In genomic region chr7:98840604-98841508, GRCh38 we compare ENCODE assay signal across 17 cellular contexts. TPM values are rescaled to one million over a fixed set of nuclear protein-coding genes. Genes with fewer than 3 reads are reported as not detected.
DNase-seq lines count a peak whose midpoint lies in the region; ATAC-seq and TF ChIP-seq lines count a peak whose summit lies in the region.
"Had no signal": no experiment of that assay in that cellular context is flagged by ENCODE, and none has a peak within 500 bp of the region (broad histone marks: within the 10 kb centered on the region; RNA-seq: fewer than 3 reads in every experiment).

No MANE protein-coding gene starts in this region.

- in situ Hi-C loops in GM23248 (cut with MboI) = loop anchor here (5.0 to 25.0 kb wide), 2 partner anchors 414 to 529 kb away; no protein-coding TSS in a partner anchor

- no peaks in the 10 kb centered on the region for H3K79me2 ChIP-seq in GM23248 (ENCODE audit: insufficient read depth)
- H3K79me2 ChIP-seq in smooth muscle cell (ENCODE audit: low read depth) = no peaks in the 10 kb centered on the region

- POLR2A ChIA-PET in WTC11 (lab: Charles Lee) = no interaction called here
- POLR2A ChIA-PET in activated CD4-positive, alpha-beta T cell treated with anti-CD3 and anti-CD28 coated beads for 36 hours (lab: Charles Lee) = interaction anchor here (0.7 kb wide), 1 partner anchor 106 kb away, joined by 3 read pairs; no protein-coding TSS in a partner anchor

- H3K27ac Mint-ChIP-seq in WTC11 = no peak overlapping the region
- no peak overlapping the region for H3K27ac Mint-ChIP-seq in activated CD4-positive, alpha-beta T cell treated with anti-CD3 and anti-CD28 coated beads for 36 hours
- H3K27ac Mint-ChIP-seq: activated B cell treated with CpG ODN at 0.5 μM for 24 hours; activated CD8-positive, alpha-beta T cell treated with anti-CD3 and anti-CD28 coated beads, Interleukin-2, amount 10 ng/mL, durations not matched to agents 7 days and 5 days; activated naive CD4-positive, alpha-beta T cell treated with anti-CD3 and anti-CD28 coated beads, Interleukin-2, amount 50 U/mL, for 24 hours; brain; CD8-positive, alpha-beta memory T cell; dendritic cell treated with granulocyte-macrophage colony-stimulating factor and Interleukin-4, amounts not matched to agents 40 ng/mL and 50 ng/mL, for 4 days; GM23338; natural killer cell had no signal

- CTCF ChIA-PET in WTC11 (lab: Charles Lee) = interaction anchor here (0.6 to 3.5 kb wide), 15 partner anchors 9 to 440 kb away, joined by 3 to 23 read pairs (median 4); partner anchors contain the start of genes BAIAP2L1 and TRRAP
- CTCF ChIA-PET in activated CD4-positive, alpha-beta T cell treated with anti-CD3 and anti-CD28 coated beads for 36 hours (lab: Charles Lee) = interaction anchor here (0.6 to 2.5 kb wide), 22 partner anchors 9 to 527 kb away, joined by 3 to 36 read pairs (median 3); partner anchors contain the start of gene TRRAP

- no peak overlapping the region for H3K9ac ChIP-seq in GM23248
- no peak overlapping the region for H3K9ac ChIP-seq in smooth muscle cell (ENCODE audit: low read depth)

- H3K9me3 ChIP-seq in GM23248 (ENCODE audit: low read depth) (no peaks in the 10 kb centered on the region), smooth muscle cell (replicated peaks; ENCODE audit: low read depth) (no peaks in the 10 kb centered on the region), SJCRH30 (replicated peaks) (no peaks in the 10 kb centered on the region)
- H3K9me3 ChIP-seq: SJSA1 had no signal

- 0 out of 2 replicates have a peak, but pooled peaks cover 6% of the 10 kb centered on the region for H3K4me1 ChIP-seq in GM23248 (ENCODE audit: insufficient read depth)
- H3K4me1 ChIP-seq in smooth muscle cell (ENCODE audit: low read depth) = no peaks in the 10 kb centered on the region
- peaks cover 4% of the 10 kb centered on the region; the same call in 1 of the 2 replicates for H3K4me1 ChIP-seq in SJCRH30

- intact Hi-C loops in activated CD4-positive, alpha-beta T cell treated with anti-CD3 and anti-CD28 coated beads for 36 hours (cut with DNase I, micrococcal nuclease) = loop anchor here (1.0 to 5.0 kb wide), 5 partner anchors 94 to 820 kb away; no protein-coding TSS in a partner anchor

- H3K27me3 Mint-ChIP-seq in WTC11 (ENCODE audit: low read depth) = no peaks in the 10 kb centered on the region
- H3K27me3 Mint-ChIP-seq in activated CD4-positive, alpha-beta T cell treated with anti-CD3 and anti-CD28 coated beads for 36 hours = peaks cover 10% of the 10 kb centered on the region

- H2AFZ ChIP-seq in GM23248 (0 out of 2 replicates have a peak overlapping the region, but pooled peaks have one; percentile 1), smooth muscle cell (ENCODE audit: low read depth) (no peak overlapping the region)
- H2AFZ ChIP-seq: GM23338, PC-9 had no signal

- no peaks in the 10 kb centered on the region for H3K9me2 ChIP-seq in GM23248 (ENCODE audit: insufficient read depth)

- no peak for ATAC-seq in WTC11
- no peak for ATAC-seq in activated CD4-positive, alpha-beta T cell treated with anti-CD3 and anti-CD28 coated beads for 36 hours

- H3K36me3 ChIP-seq in GM23248 (ENCODE audit: low read depth) (no peaks in the 10 kb centered on the region), smooth muscle cell (ENCODE audit: low read depth) (no peaks in the 10 kb centered on the region), SJCRH30 (no peaks in the 10 kb centered on the region)
- H3K36me3 ChIP-seq: SJSA1 had no signal

- H3K4me3 ChIP-seq in GM23248 = no peak overlapping the region
- H3K4me3 ChIP-seq in fibroblast of the aortic adventitia (ENCODE audit: low read depth, low read length) = no peak overlapping the region
- no peak overlapping the region for H3K4me3 ChIP-seq in smooth muscle cell
- no peak overlapping the region for H3K4me3 ChIP-seq in SJCRH30
- H3K4me3 ChIP-seq: GM23338, PC-9, SJSA1 had no signal

- H3K36me3 Mint-ChIP-seq in WTC11 = no peaks in the 10 kb centered on the region
- H3K36me3 Mint-ChIP-seq in activated CD4-positive, alpha-beta T cell treated with anti-CD3 and anti-CD28 coated beads for 36 hours (ENCODE audit: low read depth) = no peaks in the 10 kb centered on the region
- H3K36me3 Mint-ChIP-seq: activated naive CD4-positive, alpha-beta T cell treated with anti-CD3 and anti-CD28 coated beads, Interleukin-2, amount 50 U/mL, for 24 hours; CD8-positive, alpha-beta memory T cell; natural killer cell had no signal

- DNase-seq in GM23248 = peak; percentile 39
- DNase-seq in WTC11 (ENCODE audit: low spot score) = no peak
- DNase-seq in fibroblast of the aortic adventitia (ENCODE audit: low read depth) = peak; percentile 68
- no peak for DNase-seq in smooth muscle cell (lab: John Stamatoyannopoulos, UW; ENCODE audit: unreplicated experiment)
- DNase-seq in activated CD4-positive, alpha-beta T cell treated with anti-CD3 and anti-CD28 coated beads for 4 hours = no peak
- no peak for DNase-seq in SJCRH30
- no peak for DNase-seq in activated CD4-positive, alpha-beta T cell treated with anti-CD3 and anti-CD28 coated beads for 36 hours

- peaks cover 11% of the 10 kb centered on the region; the same call in 1 of the 2 replicates for H3K27me3 ChIP-seq in GM23248 (replicated peaks; ENCODE audit: insufficient read depth)
- no peaks in the 10 kb centered on the region for H3K27me3 ChIP-seq in smooth muscle cell (ENCODE audit: low read depth)
- peaks cover 6% of the 10 kb centered on the region; the same call in 1 of the 2 replicates for H3K27me3 ChIP-seq in SJCRH30
- H3K27me3 ChIP-seq: SJSA1 had no signal

- H3K4me3 Mint-ChIP-seq in WTC11 = no peak overlapping the region
- H3K4me3 Mint-ChIP-seq in activated CD4-positive, alpha-beta T cell treated with anti-CD3 and anti-CD28 coated beads for 36 hours = no peak overlapping the region
- H3K4me3 Mint-ChIP-seq: activated B cell treated with CpG ODN at 0.5 μM for 24 hours; activated CD8-positive, alpha-beta T cell treated with anti-CD3 and anti-CD28 coated beads, Interleukin-2, amount 10 ng/mL, durations not matched to agents 7 days and 5 days; activated naive CD4-positive, alpha-beta T cell treated with anti-CD3 and anti-CD28 coated beads, Interleukin-2, amount 50 U/mL, for 24 hours; brain; CD8-positive, alpha-beta memory T cell; dendritic cell treated with granulocyte-macrophage colony-stimulating factor and Interleukin-4, amounts not matched to agents 40 ng/mL and 50 ng/mL, for 4 days; GM23338; natural killer cell had no signal

- H4K20me1 ChIP-seq in GM23248 (ENCODE audit: insufficient read depth) = no peaks in the 10 kb centered on the region
- no peaks in the 10 kb centered on the region for H4K20me1 ChIP-seq in smooth muscle cell (ENCODE audit: low read depth)

- WGBS in GM23248 (ENCODE audit: low coverage in 1 of 2, low lambda C conversion rate in 2 of 2, missing lambda C conversion rate in 2 of 2), 2 experiments = 37 to 46% methylated on average over 11 of the region's 11 CpGs
- WGBS in smooth muscle cell (ENCODE audit: low lambda C conversion rate) = 62% methylated on average over 11 of the region's 11 CpGs

- H3F3A ChIP-seq in GM23248 (ENCODE audit: insufficient read depth) (0 out of 2 replicates have a peak, but pooled peaks cover 4% of the 10 kb centered on the region), smooth muscle cell (ENCODE audit: low read depth) (no peaks in the 10 kb centered on the region)

- peaks cover 8% of the 10 kb centered on the region for H3K4me1 Mint-ChIP-seq in WTC11
- H3K4me1 Mint-ChIP-seq in activated CD4-positive, alpha-beta T cell treated with anti-CD3 and anti-CD28 coated beads for 36 hours = no peaks in the 10 kb centered on the region
- H3K4me1 Mint-ChIP-seq: activated naive CD4-positive, alpha-beta T cell treated with anti-CD3 and anti-CD28 coated beads, Interleukin-2, amount 50 U/mL, for 24 hours; CD8-positive, alpha-beta memory T cell; natural killer cell had no signal

- no peak overlapping the region for H3K4me2 ChIP-seq in GM23248 (ENCODE audit: unreplicated experiment)
- no peak overlapping the region for H3K4me2 ChIP-seq in smooth muscle cell
- H3K4me2 ChIP-seq: GM23338 had no signal

- peak overlapping the region; percentile 46 for H3K27ac ChIP-seq in GM23248
- H3K27ac ChIP-seq in smooth muscle cell (ENCODE audit: low read depth) = peak overlapping the region; percentile 31
- H3K27ac ChIP-seq in SJCRH30 = no peak overlapping the region
- H3K27ac ChIP-seq: PC-9, SJSA1 had no signal

- H3K9me3 Mint-ChIP-seq in WTC11 = no peaks in the 10 kb centered on the region
- no peaks in the 10 kb centered on the region for H3K9me3 Mint-ChIP-seq in activated CD4-positive, alpha-beta T cell treated with anti-CD3 and anti-CD28 coated beads for 36 hours (ENCODE audit: low read depth)
- H3K9me3 Mint-ChIP-seq: activated B cell treated with CpG ODN at 0.5 μM for 24 hours; activated naive CD4-positive, alpha-beta T cell treated with anti-CD3 and anti-CD28 coated beads, Interleukin-2, amount 50 U/mL, for 24 hours; brain; CD8-positive, alpha-beta memory T cell; dendritic cell treated with granulocyte-macrophage colony-stimulating factor and Interleukin-4, amounts not matched to agents 40 ng/mL and 50 ng/mL, for 4 days; GM23338; natural killer cell had no signal

- TF ChIP-seq CTCF in WTC11 (IDR thresholded peaks at IDR 0.05) = no peak
- no peak for TF ChIP-seq CTCF in fibroblast of the aortic adventitia (IDR thresholded peaks at IDR 0.05; ENCODE audit: insufficient read depth, low read length)
- no peak for TF ChIP-seq CTCF in smooth muscle cell (IDR thresholded peaks at IDR 0.05; ENCODE audit: borderline replicate concordance, insufficient read depth, poor library complexity, severe bottlenecking)

TF ChIP-seq in WTC11, 78 proteins besides CTCF, POLR2A, EP300 and RAD21 (continues in another document):
- TF ChIP-seq NFYB (CRISPR knock-in tag; conservative IDR thresholded peaks at IDR 0.05; ENCODE audit: low read depth) (no peak), ZNF121 (CRISPR knock-in tag; IDR thresholded peaks at IDR 0.05) (0 out of 2 replicates have a peak, but pooled peaks have one; percentile 40)

RNA-seq across cellular contexts. Expression of gene TMEM130, which starts 29.0 kb away (rescaled TPM):
- total RNA-seq in GM23248 (2014; rRNA removed; shearing (Covaris generic)) = not detected in 2 replicates
- polyA plus RNA-seq in GM23248 (2016; fragmentation: Nextera tagmentation; extraction: Ambion mirVana) = 0.18 and 0.40 TPM in 2 replicates
- 1.9 to 3.3 TPM (median 3.2 TPM) in 3 replicates for total RNA-seq in WTC11 (2021)
- total RNA-seq in fibroblast of the aortic adventitia (ENCODE audit: low replicate concordance) = 0.27 and 0.57 TPM in 2 replicates
- 0.09 and 0.22 TPM in 2 replicates for total RNA-seq in smooth muscle cell
- 0.83 TPM in 1 of 2 replicates, not detected in the other for polyA plus RNA-seq in smooth muscle cell
- not detected in 2 replicates for total RNA-seq in SJCRH30 (2014; rRNA removed; shearing (Covaris generic))
- under 1 TPM in 1 of 2 experiments, not detected in 1; 0.23 TPM for total RNA-seq in activated CD4-positive, alpha-beta T cell treated with anti-CD3 and anti-CD28 coated beads for 36 hours
- total RNA-seq: activated CD8-positive, alpha-beta T cell treated with anti-CD3 and anti-CD28 coated beads, Interleukin-2, amount 10 ng/mL, durations not matched to agents 7 days and 5 days; CD8-positive, alpha-beta memory T cell; natural killer cell had no signal
- polyA plus RNA-seq: CD8-positive, alpha-beta memory T cell had no signal

RNA-seq across cellular contexts. Expression of gene TRRAP, which starts 37.5 kb away (rescaled TPM):
- 11.3 and 13.0 TPM in 2 replicates for total RNA-seq in GM23248 (2014; rRNA removed; shearing (Covaris generic))
- polyA plus RNA-seq in GM23248 (2016; fragmentation: Nextera tagmentation; extraction: Ambion mirVana) (3.7 and 4.8 TPM in 2 replicates), smooth muscle cell (3.9 and 6.4 TPM in 2 replicates)
- total RNA-seq in WTC11 (2021) (46.5 to 47.6 TPM (median 47.5 TPM) in 3 replicates), fibroblast of the aortic adventitia (ENCODE audit: low replicate concordance) (9.6 and 17.4 TPM in 2 replicates), smooth muscle cell (15.0 and 24.8 TPM in 2 replicates)
- total RNA-seq in SJCRH30 (2014; rRNA removed; shearing (Covaris generic)) = 28.7 and 29.2 TPM in 2 replicates
- 10 to 100 TPM; 51.7 to 54.0 TPM for total RNA-seq in activated CD4-positive, alpha-beta T cell treated with anti-CD3 and anti-CD28 coated beads for 36 hours

Comparison
In these comparisons a context has a peak if more than half of its experiments do, and no peak if none do; other contexts are left out.
1. DNase-seq: peak in GM23248 (single experiment) and fibroblast of the aortic adventitia (single experiment); none in WTC11 (single experiment), smooth muscle cell (single experiment), activated CD4-positive, alpha-beta T cell treated with anti-CD3 and anti-CD28 coated beads for 4 hours (0 of 2), SJCRH30 (0 of 2) and activated CD4-positive, alpha-beta T cell treated with anti-CD3 and anti-CD28 coated beads for 36 hours (single experiment).